In genomic region chr18:3525870-3526420, GRCh38 we compare ENCODE assay signal across 8 cellular contexts.
DNase-seq lines count a peak whose midpoint lies in the region; ATAC-seq lines count a peak whose summit lies in the region.

No MANE protein-coding gene starts in this region.

- peak overlapping the region; percentile 64 for H3K4me3 ChIP-seq in CD4-positive, CD25-positive, alpha-beta regulatory T cell (ENCODE audit: low read depth, low read length)

- H3K36me3 Mint-ChIP-seq in CD4-positive, CD25-positive, alpha-beta regulatory T cell, result no peaks in the 10 kb centered on the region

- peak; percentile 5 to 81 (median 68) for DNase-seq in CD4-positive, CD25-positive, alpha-beta regulatory T cell
- DNase-seq in SK-MEL-5 (ENCODE audit: low read depth, low spot score), result peak; percentile 56
- DNase-seq in anterior cingulate cortex (lab: John Stamatoyannopoulos, UW), result peak in 40 of 58 donors; percentile 9 to 67 (median 40)
- peak; percentile 81 for DNase-seq in pons (ENCODE audit: low spot score)
- no peak for DNase-seq in cortex of kidney (lab: John Stamatoyannopoulos, UW)
- DNase-seq in left colon, result no peak

- no peaks in the 10 kb centered on the region for H3K36me3 ChIP-seq in CD4-positive, CD25-positive, alpha-beta regulatory T cell (ENCODE audit: control insufficient read depth, insufficient read depth, low read length)

- peaks cover 4% of the 10 kb centered on the region for H3K27me3 Mint-ChIP-seq in CD4-positive, CD25-positive, alpha-beta regulatory T cell

- H3K27ac Mint-ChIP-seq in CD4-positive, CD25-positive, alpha-beta regulatory T cell, result peak overlapping the region in 1 of 3 donors; percentile 39

- H3K27me3 ChIP-seq in CD4-positive, CD25-positive, alpha-beta regulatory T cell (ENCODE audit: control insufficient read depth, insufficient read depth, low read length), result no peaks in the 10 kb centered on the region

- in situ Hi-C loops in SK-MEL-5 (cut with HindIII; ENCODE audit: low pct_unique_long_range_greater_than_20kb, low sequenced_read_pairs), result no loop called here

- H3K9me3 ChIP-seq in CD4-positive, CD25-positive, alpha-beta regulatory T cell (ENCODE audit: control insufficient read depth in 2 of 2, low read length in 2 of 2), result peaks cover 4 to 5% of the 10 kb centered on the region in 2 experiments

- H3K27ac ChIP-seq in CD4-positive, CD25-positive, alpha-beta regulatory T cell (ENCODE audit: insufficient read depth, low read length, poor library complexity, severe bottlenecking), result peak overlapping the region; percentile 27

- H3K4me3 Mint-ChIP-seq in CD4-positive, CD25-positive, alpha-beta regulatory T cell, result peak overlapping the region; percentile 16 to 84 (median 61)

- peaks cover 0 to 5% (median 1%) of the 10 kb centered on the region in 7 donors for H3K9me3 Mint-ChIP-seq in CD4-positive, CD25-positive, alpha-beta regulatory T cell

- intact Hi-C loops in left colon (cut with DNase I, micrococcal nuclease), result no loop called here

- peaks cover 11 to 19% (median 13%) of the 10 kb centered on the region in 4 donors for H3K4me1 Mint-ChIP-seq in CD4-positive, CD25-positive, alpha-beta regulatory T cell

- peaks cover 13% of the 10 kb centered on the region for H3K4me1 ChIP-seq in CD4-positive, CD25-positive, alpha-beta regulatory T cell (ENCODE audit: control insufficient read depth, insufficient read depth, low read length, poor library complexity, severe bottlenecking)

- peak; percentile 78 to 79 for ATAC-seq in CD4-positive, CD25-positive, alpha-beta regulatory T cell (ENCODE audit: low read depth in 2 of 2)
- peak; percentile 68 for ATAC-seq in GM19035 (IDR thresholded peaks at IDR 0.05; ENCODE audit: unreplicated experiment)
- ATAC-seq in HG03342 (IDR thresholded peaks at IDR 0.05; ENCODE audit: unreplicated experiment), result peak; percentile 82
- ATAC-seq in left colon, result no peak

Comparison
In these comparisons a context has a peak if more than half of its experiments do, and no peak if none do; other contexts are left out.
1. DNase-seq: peak in CD4-positive, CD25-positive, alpha-beta regulatory T cell (3 of 3), SK-MEL-5 (single experiment), anterior cingulate cortex (40 of 58) and pons (single experiment); none in cortex of kidney (single experiment) and left colon (0 of 2).